In genomic region chrX:132395059-132395458, GRCh38 we compare ENCODE assay signal across 23 cellular contexts.
"Had no signal": no experiment of that assay in that cellular context is flagged by ENCODE, and none has a peak within 500 bp of the region (broad histone marks: within the 10 kb centered on the region; RNA-seq: fewer than 3 reads in every experiment).

No MANE protein-coding gene starts in this region.

- ATAC-seq: heart left ventricle; natural killer cell; pancreas; right lobe of liver; stimulated activated naive CD8-positive, alpha-beta T cell treated with anti-CD3 and anti-CD28 coated beads, Interleukin-15, amount 100 ng/mL, for 72 hours; upper lobe of right lung had no signal

- H3K27ac ChIP-seq: coronary artery, heart left ventricle, hepatocyte, neutrophil, pancreas, right lobe of liver, suprapubic skin, transverse colon, upper lobe of right lung, uterus had no signal

- DNase-seq: dermis blood vessel endothelial cell; effector memory CD4-positive, alpha-beta T cell; heart left ventricle; islet precursor cell; natural killer cell; pancreas; retina; right lobe of liver; small intestine; stimulated activated CD4-positive, alpha-beta T cell treated with anti-CD3 and anti-CD28 coated beads, Interleukin-12 subunit alpha, Interleukin-12 subunit beta, amount 100 ng/mL, for 4 hours; stimulated activated CD4-positive, alpha-beta T cell treated with anti-CD3 and anti-CD28 coated beads, Interleukin-1b, Interleukin-23, amount 100 ng/mL, for 48 hours; stimulated activated CD4-positive, alpha-beta T cell treated with anti-CD3 and anti-CD28 coated beads, Interleukin-4, amount 100 ng/mL, for 1 hour; stimulated activated CD8-positive, alpha-beta memory T cell treated with anti-CD3 and anti-CD28 coated beads, Interleukin-4, amount 100 ng/mL, for 48 hours; stimulated activated naive CD4-positive, alpha-beta T cell; stimulated activated naive CD8-positive, alpha-beta T cell treated with anti-CD3 and anti-CD28 coated beads, Interleukin-15, amount 100 ng/mL, for 72 hours; transverse colon; upper lobe of right lung; uterus had no signal

- H3K27me3 ChIP-seq: heart left ventricle, hepatocyte, neutrophil, pancreas, right lobe of liver, suprapubic skin, transverse colon, upper lobe of right lung, uterus had no signal

- H3K36me3 ChIP-seq: heart left ventricle, neutrophil, pancreas, suprapubic skin, transverse colon, upper lobe of right lung, uterus had no signal

- H3K4me1 ChIP-seq: pancreas, right lobe of liver, suprapubic skin, transverse colon, upper lobe of right lung, uterus had no signal

- H3K4me3 ChIP-seq: coronary artery, heart left ventricle, hepatocyte, lung, pancreas, right lobe of liver, suprapubic skin, transverse colon, upper lobe of right lung, uterus had no signal

- H3K9me3 ChIP-seq: heart left ventricle, neutrophil, pancreas, right lobe of liver, suprapubic skin, transverse colon, upper lobe of right lung, uterus had no signal
